ENCODE assay signal across 9 cellular contexts in genomic region chr15:99252326-99252725, GRCh38. TPM values are rescaled to one million over a fixed set of nuclear protein-coding genes. Genes with fewer than 3 reads are reported as not detected.
DNase-seq lines count a peak whose midpoint lies in the region; ATAC-seq and TF ChIP-seq lines count a peak whose summit lies in the region.
"Had no signal": no experiment of that assay in that cellular context is flagged by ENCODE, and none has a peak within 500 bp of the region (broad histone marks: within the 10 kb centered on the region; RNA-seq: fewer than 3 reads in every experiment).

No MANE protein-coding gene starts in this region.

- no peak for TF ChIP-seq EP300 in upper lobe of left lung (IDR thresholded peaks at IDR 0.05)

- H3K27ac ChIP-seq in right lobe of liver, result peak overlapping the region; percentile 91 to 94 (median 92)
- no peak overlapping the region for H3K27ac ChIP-seq in upper lobe of left lung
- no peak overlapping the region for H3K27ac ChIP-seq in testis

- peak overlapping the region; percentile 68 to 74 (median 73) for H3K4me3 ChIP-seq in right lobe of liver
- H3K4me3 ChIP-seq in upper lobe of left lung, result peak overlapping the region in 3 of 4 donors; percentile 68 to 88 (median 80)
- H3K4me3 ChIP-seq in testis, result peak overlapping the region in 1 of 2 donors; percentile 88

- H3K36me3 ChIP-seq in right lobe of liver, result no peaks in the 10 kb centered on the region
- peaks cover 0 to 7% (median 0%) of the 10 kb centered on the region in 4 donors for H3K36me3 ChIP-seq in upper lobe of left lung
- H3K36me3 ChIP-seq in testis (ENCODE audit: low read depth, missing control alignments), result no peaks in the 10 kb centered on the region

- H3K36me3 Mint-ChIP-seq in activated naive CD4-positive, alpha-beta T cell treated with anti-CD3 and anti-CD28 coated beads, Interleukin-2, amount 50 U/mL, for 24 hours, result peaks cover 5% of the 10 kb centered on the region
- H3K36me3 Mint-ChIP-seq in activated T-helper 2 cell treated with anti-CD3 and anti-CD28 coated beads, Interferon-gamma antibody, Interleukin-2, Interleukin-4, amounts not matched to agents 10 μg/mL and 5 μg/mL and 100 μg/mL, durations not matched to agents 14 hours and 24 hours and 36 hours (ENCODE audit: low read depth), result peaks cover 18% of the 10 kb centered on the region

- ATAC-seq in right lobe of liver, result no peak
- no peak for ATAC-seq in upper lobe of left lung (ENCODE audit: low FRiP score in 2 of 2)

- no peak for DNase-seq in activated naive CD4-positive, alpha-beta T cell treated with Interleukin-2 at 50 U/mL for 16 hours
- no peak for DNase-seq in activated T-helper 2 cell treated with anti-CD3 and anti-CD28 coated beads, Interferon-gamma antibody, Interleukin-2, Interleukin-4, amounts not matched to agents 10 μg/mL and 5 μg/mL and 100 μg/mL, durations not matched to agents 14 hours and 24 hours and 36 hours (ENCODE audit: low spot score)
- DNase-seq in right lobe of liver (no peak), upper lobe of left lung (no peak), DMS79 treated with DMSO at 0.1 percent for 48 hours (lab: John Stamatoyannopoulos, UW) (no peak), testis (no peak), dermis blood vessel endothelial cell (no peak)
- DNase-seq: central memory CD4-positive, alpha-beta T cell had no signal

- H3K27me3 ChIP-seq in right lobe of liver, result no peaks in the 10 kb centered on the region
- no peaks in the 10 kb centered on the region for H3K27me3 ChIP-seq in upper lobe of left lung
- H3K27me3 ChIP-seq in testis, result no peaks in the 10 kb centered on the region

- TF ChIP-seq POLR2A in right lobe of liver (IDR thresholded peaks at IDR 0.05), result no peak
- no peak for TF ChIP-seq POLR2A in upper lobe of left lung (IDR thresholded peaks at IDR 0.05)
- no peak for TF ChIP-seq POLR2A in testis (IDR thresholded peaks at IDR 0.05)

- TF ChIP-seq CTCF in right lobe of liver (IDR thresholded peaks at IDR 0.05) (no peak), upper lobe of left lung (IDR thresholded peaks at IDR 0.05) (no peak), testis (IDR thresholded peaks at IDR 0.05) (no peak)

- H3K9me3 ChIP-seq in right lobe of liver, result no peaks in the 10 kb centered on the region
- H3K9me3 ChIP-seq in upper lobe of left lung, result no peaks in the 10 kb centered on the region
- no peaks in the 10 kb centered on the region for H3K9me3 ChIP-seq in testis

- no peak overlapping the region for H3K27ac Mint-ChIP-seq in activated naive CD4-positive, alpha-beta T cell treated with anti-CD3 and anti-CD28 coated beads, Interleukin-2, amount 50 U/mL, for 24 hours
- no peak overlapping the region for H3K27ac Mint-ChIP-seq in activated T-helper 2 cell treated with anti-CD3 and anti-CD28 coated beads, Interferon-gamma antibody, Interleukin-2, Interleukin-4, amounts not matched to agents 10 μg/mL and 5 μg/mL and 100 μg/mL, durations not matched to agents 14 hours and 24 hours and 36 hours

- 30% methylated on average over 7 of the region's 7 CpGs for WGBS in right lobe of liver (ENCODE audit: insufficient coverage, low coverage, low lambda C conversion rate, missing lambda C conversion rate)
- 80% methylated on average over 7 of the region's 7 CpGs for WGBS in upper lobe of left lung, 2 donors
- 47% methylated on average over 7 of the region's 7 CpGs for WGBS in testis, 2 donors

- peaks cover 0 to 65% (median 6%) of the 10 kb centered on the region in 4 donors for H3K4me1 ChIP-seq in right lobe of liver
- peaks cover 9 to 29% (median 23%) of the 10 kb centered on the region in 4 donors for H3K4me1 ChIP-seq in upper lobe of left lung
- H3K4me1 ChIP-seq in testis, result peaks cover 9% of the 10 kb centered on the region

- H3K4me1 Mint-ChIP-seq in activated naive CD4-positive, alpha-beta T cell treated with anti-CD3 and anti-CD28 coated beads, Interleukin-2, amount 50 U/mL, for 24 hours, result peaks cover 26% of the 10 kb centered on the region
- peaks cover 26% of the 10 kb centered on the region for H3K4me1 Mint-ChIP-seq in activated T-helper 2 cell treated with anti-CD3 and anti-CD28 coated beads, Interferon-gamma antibody, Interleukin-2, Interleukin-4, amounts not matched to agents 10 μg/mL and 5 μg/mL and 100 μg/mL, durations not matched to agents 14 hours and 24 hours and 36 hours (ENCODE audit: low read depth)

- H3K9me3 Mint-ChIP-seq in activated naive CD4-positive, alpha-beta T cell treated with anti-CD3 and anti-CD28 coated beads, Interleukin-2, amount 50 U/mL, for 24 hours, result peaks cover 5% of the 10 kb centered on the region
- H3K9me3 Mint-ChIP-seq in activated T-helper 2 cell treated with anti-CD3 and anti-CD28 coated beads, Interferon-gamma antibody, Interleukin-2, Interleukin-4, amounts not matched to agents 10 μg/mL and 5 μg/mL and 100 μg/mL, durations not matched to agents 14 hours and 24 hours and 36 hours, result peaks cover 5% of the 10 kb centered on the region

- no peaks in the 10 kb centered on the region for H3K27me3 Mint-ChIP-seq in activated naive CD4-positive, alpha-beta T cell treated with anti-CD3 and anti-CD28 coated beads, Interleukin-2, amount 50 U/mL, for 24 hours
- H3K27me3 Mint-ChIP-seq in activated T-helper 2 cell treated with anti-CD3 and anti-CD28 coated beads, Interferon-gamma antibody, Interleukin-2, Interleukin-4, amounts not matched to agents 10 μg/mL and 5 μg/mL and 100 μg/mL, durations not matched to agents 14 hours and 24 hours and 36 hours (ENCODE audit: low read depth), result no peaks in the 10 kb centered on the region

- H3K4me3 Mint-ChIP-seq in activated naive CD4-positive, alpha-beta T cell treated with anti-CD3 and anti-CD28 coated beads, Interleukin-2, amount 50 U/mL, for 24 hours, result peak overlapping the region; percentile 93
- peak overlapping the region; percentile 85 for H3K4me3 Mint-ChIP-seq in activated T-helper 2 cell treated with anti-CD3 and anti-CD28 coated beads, Interferon-gamma antibody, Interleukin-2, Interleukin-4, amounts not matched to agents 10 μg/mL and 5 μg/mL and 100 μg/mL, durations not matched to agents 14 hours and 24 hours and 36 hours (ENCODE audit: low read depth)

- intact Hi-C loops in activated T-helper 2 cell treated with anti-CD3 and anti-CD28 coated beads, Interferon-gamma antibody, Interleukin-2, Interleukin-4, amounts not matched to agents 10 μg/mL and 5 μg/mL and 100 μg/mL, durations not matched to agents 14 hours and 24 hours and 36 hours (cut with micrococcal nuclease), result loop anchor here (5.0 kb wide), 3 partner anchors 315 to 1350 kb away; partner anchors contain the start of genes ASB7, LINS1 and MEF2A
- intact Hi-C loops in right lobe of liver (cut with DNase I) (no loop called here), testis (cut with DNase I; ENCODE audit: low total_unique reads) (no loop called here)

RNA-seq across cellular contexts. Expression of gene LRRC28, which starts 1.0 kb away (rescaled TPM):
- total RNA-seq in activated T-helper 2 cell treated with anti-CD3 and anti-CD28 coated beads, Interferon-gamma antibody, Interleukin-2, Interleukin-4, amounts not matched to agents 10 μg/mL and 5 μg/mL and 100 μg/mL, durations not matched to agents 14 hours and 24 hours and 36 hours, result 14.6 and 15.6 TPM in 2 replicates
- total RNA-seq in right lobe of liver, result 10 to 100 TPM; 21.8 to 70.1 (median 31.9) TPM
- total RNA-seq in upper lobe of left lung, result 10 to 100 TPM; 15.6 to 70.2 (median 20.1) TPM
- total RNA-seq in testis, result 10 to 100 TPM; 78.9 to 100.0 TPM
- 97.1 TPM for polyA plus RNA-seq in testis (ENCODE audit: insufficient read depth, low read depth, low replicate concordance)
- total RNA-seq in dermis blood vessel endothelial cell, result 17.0 and 19.8 TPM in 2 replicates

RNA-seq across cellular contexts. Expression of gene TTC23, which starts 2.9 kb away (rescaled TPM):
- 3.3 and 3.9 TPM in 2 replicates for total RNA-seq in activated T-helper 2 cell treated with anti-CD3 and anti-CD28 coated beads, Interferon-gamma antibody, Interleukin-2, Interleukin-4, amounts not matched to agents 10 μg/mL and 5 μg/mL and 100 μg/mL, durations not matched to agents 14 hours and 24 hours and 36 hours
- total RNA-seq in right lobe of liver, result 10 to 100 TPM in 3 of 6 experiments, 1 to 10 TPM in 3; 6.1 to 18.4 (median 9.1) TPM
- total RNA-seq in upper lobe of left lung, result 10 to 100 TPM in 5 of 6 donors, 1 to 10 TPM in 1; 6.2 to 28.0 (median 15.3) TPM
- 10 to 100 TPM; 37.2 to 40.5 TPM for total RNA-seq in testis
- polyA plus RNA-seq in testis (ENCODE audit: insufficient read depth, low read depth, low replicate concordance), result 26.6 TPM
- 28.2 and 28.3 TPM in 2 replicates for total RNA-seq in dermis blood vessel endothelial cell

Comparison
In these comparisons a context has a peak if more than half of its experiments do, and no peak if none do; other contexts are left out.
1. H3K27ac ChIP-seq: peak in right lobe of liver (3 of 3); none in upper lobe of left lung (0 of 4) and testis (0 of 2).